14 cellular contexts compared by ENCODE assay signal in genomic region chr12:46391630-46392029, GRCh38. TPM values are rescaled to one million over a fixed set of nuclear protein-coding genes. Genes with fewer than 3 reads are reported as not detected.
A peak's percentile ranks its signal among the peaks of the same experiment; 100 is the strongest.
DNase-seq lines count a peak whose midpoint lies in the region; ATAC-seq, FAIRE-seq and TF ChIP-seq lines count a peak whose summit lies in the region.
"Had no signal": no experiment of that assay in that cellular context is flagged by ENCODE, and none has a peak within 500 bp of the region (broad histone marks: within the 10 kb centered on the region; RNA-seq: fewer than 3 reads in every experiment).

No MANE protein-coding gene starts in this region.

- TF ChIP-seq POLR2A in H1 (IDR thresholded peaks at IDR 0.05; ENCODE audit: control extremely low read depth in 1 of 2, low read depth in 2 of 2, low read length in 2 of 2) = no peak

- no peak overlapping the region for H3K4ac ChIP-seq in H1 (replicated peaks; ENCODE audit: insufficient read length, low read depth, low read length)

- POLR2A ChIA-PET in H1 (lab: Charles Lee; ENCODE audit: partially characterized antibody) = interaction anchor here (1.0 to 4.6 kb wide), 5 partner anchors 16 to 34 kb away, joined by 5 to 37 read pairs (median 11); partner anchors contain the start of gene SLC38A2

- H3K9me3 ChIP-seq in OCI-LY3 (ENCODE audit: insufficient read depth, low read length) = no peaks in the 10 kb centered on the region
- no peaks in the 10 kb centered on the region for H3K9me3 ChIP-seq in H1 (ENCODE audit: insufficient read depth in 2 of 2, low read depth in 1 of 2, low read length in 1 of 2)

- no peak overlapping the region for H3K56ac ChIP-seq in H1 (replicated peaks; ENCODE audit: insufficient read length, low read depth, low read length)

- H2BK20ac ChIP-seq in H1 (ENCODE audit: low read length) = no peak overlapping the region

- H3K4me1 Mint-ChIP-seq in osteocyte (ENCODE audit: unreplicated experiment) = peaks cover 84% of the 10 kb centered on the region
- peaks cover 55% of the 10 kb centered on the region for H3K4me1 Mint-ChIP-seq in stimulated activated naive CD8-positive, alpha-beta T cell treated with anti-CD3 and anti-CD28 coated beads, Interleukin-15, amount 100 ng/mL, for 72 hours

- TF ChIP-seq EP300 in H1 (IDR thresholded peaks at IDR 0.05; ENCODE audit: borderline replicate concordance in 1 of 2, low read depth in 2 of 2, low read length in 2 of 2) = no peak

- TF ChIP-seq CTCF in OCI-LY3 (IDR thresholded peaks at IDR 0.05; ENCODE audit: low read depth, low read length) = no peak
- TF ChIP-seq CTCF in H1 (IDR thresholded peaks at IDR 0.05; ENCODE audit: control extremely low read depth in 1 of 3, insufficient read depth in 1 of 3, low read depth in 1 of 3, low read length in 3 of 3) = no peak
- no peak for TF ChIP-seq CTCF in osteocyte (IDR thresholded peaks at IDR 0.05)

- no peak for DNase-seq in H1 (ENCODE audit: low read depth in 1 of 2, low spot score in 2 of 2)
- no peak for DNase-seq in osteocyte (ENCODE audit: extremely low spot score, unreplicated experiment)
- no peak for DNase-seq in activated CD8-positive, alpha-beta memory T cell treated with anti-CD3 and anti-CD28 coated beads, Interleukin-2, amount 50 U/mL, for 48 hours
- no peak for DNase-seq in posterior vena cava (ENCODE audit: low spot score)
- DNase-seq in stimulated activated naive CD8-positive, alpha-beta T cell treated with anti-CD3 and anti-CD28 coated beads, Interleukin-15, amount 100 ng/mL, for 72 hours = no peak
- DNase-seq: activated CD8-positive, alpha-beta memory T cell treated with anti-CD3 and anti-CD28 coated beads, Interleukin-2, amount 50 U/mL, for 4 hours; central memory CD4-positive, alpha-beta T cell; H9; substantia nigra; SW 1271 had no signal

- H3K4me3 Mint-ChIP-seq in osteocyte (ENCODE audit: unreplicated experiment) = no peak overlapping the region
- no peak overlapping the region for H3K4me3 Mint-ChIP-seq in stimulated activated naive CD8-positive, alpha-beta T cell treated with anti-CD3 and anti-CD28 coated beads, Interleukin-15, amount 100 ng/mL, for 72 hours
- H3K4me3 Mint-ChIP-seq: activated naive CD4-positive, alpha-beta T cell treated with anti-CD3 and anti-CD28 coated beads, Interleukin-2, amount 50 U/mL, for 24 hours had no signal

- H3K79me2 ChIP-seq in ACC112 (ENCODE audit: control insufficient read depth, insufficient read depth, low read length, unreplicated experiment) (peaks cover 11% of the 10 kb centered on the region), OCI-LY3 (ENCODE audit: low read length) (no peaks in the 10 kb centered on the region; the same call in 1 of the 2 replicates), H1 (ENCODE audit: control insufficient read depth in 1 of 2, insufficient read depth in 2 of 2, low read length in 2 of 2) (peaks cover 0 to 8% of the 10 kb centered on the region in 2 experiments; a peak in 1 of 4 replicates)

- CTCF ChIA-PET in H1 (lab: Charles Lee; ENCODE audit: partially characterized antibody) = interaction anchor here (1.3 kb wide), 1 partner anchor 9 kb away, joined by 4 read pairs; no protein-coding TSS in a partner anchor

- no peak for FAIRE-seq in H1 (lab: Jason Lieb, UNC)

- no peaks in the 10 kb centered on the region for H3K23me2 ChIP-seq in H1 (ENCODE audit: low read depth, low read length)

- H3K4me3 ChIP-seq in ACC112 (ENCODE audit: low read depth, low read length) = peak overlapping the region; percentile 38; the same call in 1 of the 2 replicates
- peak overlapping the region; percentile 42 for H3K4me3 ChIP-seq in OCI-LY3 (ENCODE audit: low read length)
- no peak overlapping the region for H3K4me3 ChIP-seq in H1 (ENCODE audit: extremely low read depth in 1 of 4, insufficient read depth in 2 of 4, low read depth in 3 of 4, low read length in 4 of 4)

- no peaks in the 10 kb centered on the region for H3K79me1 ChIP-seq in H1 (ENCODE audit: low read depth, low read length)

- H2BK15ac ChIP-seq in H1 (ENCODE audit: low read length) = no peak overlapping the region

- H3K27me3 ChIP-seq in ACC112 (ENCODE audit: insufficient read depth, low read length) (no peaks in the 10 kb centered on the region), OCI-LY3 (ENCODE audit: low read depth, low read length) (no peaks in the 10 kb centered on the region), H1 (replicated peaks in 1 of 4; ENCODE audit: control insufficient read depth in 3 of 4, extremely low read depth in 1 of 4, insufficient read depth in 3 of 4, low read length in 3 of 4) (no peaks in the 10 kb centered on the region)

- H3K23ac ChIP-seq in H1 (ENCODE audit: insufficient read length) = no peak overlapping the region

- H2AFZ ChIP-seq in ACC112 (ENCODE audit: low read length, unreplicated experiment) (no peak overlapping the region), OCI-LY3 (ENCODE audit: low read depth, low read length) (no peak overlapping the region), H1 (ENCODE audit: low read length) (no peak overlapping the region)

- H3K4me2 ChIP-seq in OCI-LY3 (ENCODE audit: low read length) (peak overlapping the region; percentile 91), H1 (ENCODE audit: insufficient read depth in 1 of 2, low read depth in 2 of 2, low read length in 2 of 2) (no peak overlapping the region; a peak in 1 of 4 replicates)

- no peaks in the 10 kb centered on the region for H3K27me3 Mint-ChIP-seq in osteocyte (ENCODE audit: unreplicated experiment)
- no peaks in the 10 kb centered on the region for H3K27me3 Mint-ChIP-seq in stimulated activated naive CD8-positive, alpha-beta T cell treated with anti-CD3 and anti-CD28 coated beads, Interleukin-15, amount 100 ng/mL, for 72 hours
- H3K27me3 Mint-ChIP-seq: activated naive CD4-positive, alpha-beta T cell treated with anti-CD3 and anti-CD28 coated beads, Interleukin-2, amount 50 U/mL, for 24 hours had no signal

- H3K4me1 ChIP-seq in ACC112 (ENCODE audit: control insufficient read depth, insufficient read depth, low read length, unreplicated experiment) = peaks cover 63% of the 10 kb centered on the region
- peaks cover 65% of the 10 kb centered on the region for H3K4me1 ChIP-seq in OCI-LY3 (ENCODE audit: low read length)
- peaks cover 6 to 30% (median 19%) of the 10 kb centered on the region in 4 experiments for H3K4me1 ChIP-seq in H1 (replicated peaks in 1 of 4; ENCODE audit: control insufficient read depth in 3 of 4, insufficient read depth in 4 of 4, low read length in 3 of 4)

- peak overlapping the region; percentile 29 for H2BK120ac ChIP-seq in H1 (replicated peaks; ENCODE audit: low read depth, low read length)

- TF ChIP-seq RAD21 in H1 (IDR thresholded peaks at IDR 0.05 in 1 of 2, conservative IDR thresholded peaks at IDR 0.05 in 1 of 2; ENCODE audit: low read depth in 2 of 2, low read length in 2 of 2) = no peak

- H3K9ac ChIP-seq in OCI-LY3 (ENCODE audit: low read length) (peak overlapping the region; percentile 61), H1 (replicated peaks in 1 of 4; ENCODE audit: extremely low read depth in 1 of 4, low read depth in 3 of 4, low read length in 3 of 4) (no peak overlapping the region)

- intact Hi-C loops in posterior vena cava (cut with DNase I) = no loop called here

- no peak overlapping the region for H4K91ac ChIP-seq in H1 (replicated peaks; ENCODE audit: insufficient read length, low read length)

- H3K14ac ChIP-seq in H1 (ENCODE audit: insufficient read length) = no peak overlapping the region

- 0 out of 2 replicates have a peak, but pooled peaks cover 4% of the 10 kb centered on the region for H3K36me3 ChIP-seq in ACC112 (ENCODE audit: insufficient read depth, low read length)
- H3K36me3 ChIP-seq in OCI-LY3 (replicated peaks; ENCODE audit: low read depth, low read length) = peaks cover 12% of the 10 kb centered on the region
- H3K36me3 ChIP-seq in H1 (ENCODE audit: control insufficient read depth in 2 of 4, insufficient read depth in 4 of 4, low read length in 3 of 4) = peaks cover 0 to 27% (median 8%) of the 10 kb centered on the region in 4 experiments; a peak in 5 of 8 replicates

- no peak overlapping the region for H4K8ac ChIP-seq in H1 (ENCODE audit: extremely low read depth, insufficient read depth, low read length)

- H4K5ac ChIP-seq in H1 (ENCODE audit: insufficient read length, low read depth, low read length) = no peak overlapping the region

- H2BK5ac ChIP-seq in H1 (ENCODE audit: low read depth, low read length) = no peak overlapping the region

- H4K20me1 ChIP-seq in OCI-LY3 (ENCODE audit: insufficient read depth, low read length) (no peaks in the 10 kb centered on the region), H1 (replicated peaks in 1 of 2; ENCODE audit: control insufficient read depth in 1 of 2, insufficient read depth in 2 of 2, low read length in 2 of 2) (no peaks in the 10 kb centered on the region)

- H3K27ac Mint-ChIP-seq in osteocyte (ENCODE audit: unreplicated experiment) = peak overlapping the region; percentile 95
- no peak overlapping the region for H3K27ac Mint-ChIP-seq in stimulated activated naive CD8-positive, alpha-beta T cell treated with anti-CD3 and anti-CD28 coated beads, Interleukin-15, amount 100 ng/mL, for 72 hours

- no peak overlapping the region for H2AK5ac ChIP-seq in H1 (ENCODE audit: low read depth, low read length)

- H3K36me3 Mint-ChIP-seq in osteocyte (ENCODE audit: unreplicated experiment) = peaks cover 5% of the 10 kb centered on the region

- H3K27ac ChIP-seq in ACC112 (ENCODE audit: low read depth, low read length) = peak overlapping the region; percentile 98
- peak overlapping the region; percentile 93 for H3K27ac ChIP-seq in OCI-LY3 (ENCODE audit: low read length)
- H3K27ac ChIP-seq in H1 (ENCODE audit: low read depth, low read length) = no peak overlapping the region

- H3K18ac ChIP-seq in H1 (ENCODE audit: extremely low read depth, low read length) = no peak overlapping the region

- no peak for ATAC-seq in HG02981 (IDR thresholded peaks at IDR 0.05; ENCODE audit: unreplicated experiment)
- ATAC-seq in stimulated activated naive CD8-positive, alpha-beta T cell treated with anti-CD3 and anti-CD28 coated beads, Interleukin-15, amount 100 ng/mL, for 72 hours = no peak

- no peaks in the 10 kb centered on the region for H3K9me3 Mint-ChIP-seq in osteocyte (ENCODE audit: unreplicated experiment)
- H3K9me3 Mint-ChIP-seq in stimulated activated naive CD8-positive, alpha-beta T cell treated with anti-CD3 and anti-CD28 coated beads, Interleukin-15, amount 100 ng/mL, for 72 hours = no peaks in the 10 kb centered on the region
- H3K9me3 Mint-ChIP-seq: activated naive CD4-positive, alpha-beta T cell treated with anti-CD3 and anti-CD28 coated beads, Interleukin-2, amount 50 U/mL, for 24 hours had no signal

- 77% methylated on average over 1 of the region's 1 CpG; no CpG with 5 or more reads in 1 of the 2 experiments for WGBS in H1 (ENCODE audit: extremely low coverage in 1 of 2, insufficient coverage in 1 of 2, insufficient read length in 1 of 2, insufficient replicate concordance in 2 of 2, low coverage in 1 of 2, low lambda C conversion rate in 2 of 2, missing lambda C conversion rate in 1 of 2), 2 experiments

- H2BK12ac ChIP-seq in H1 (ENCODE audit: low read depth, low read length) = no peak overlapping the region

RNA-seq across cellular contexts. Expression of gene SLC38A2, which starts 19.1 kb away (rescaled TPM):
- 620 and 684 TPM in 2 replicates for total RNA-seq in H1 (2021; fragmentation: NEBNext Ultra II Directional; extraction: Animal tissue kit (Norgen Biotek cat#: 25700))
- polyA plus RNA-seq in H1 (2011; rRNA removed) = 163 and 245 TPM in 2 replicates
- 172 TPM for polyA plus RNA-seq in H1 (2011; cell fraction: cytosol; rRNA removed)
- 187 TPM for polyA plus RNA-seq in H1 (2011; cell fraction: nucleus; rRNA removed)
- polyA plus RNA-seq in H1 (2012, experiment 1 of 2) = 133 to 299 TPM (median 236 TPM) in 4 replicates
- 17.4 TPM for polyA plus RNA-seq in H1 (2012, experiment 2 of 2)
- polyA plus RNA-seq in H1 (2013, experiment 1 of 2) = 830 TPM
- 877 TPM for polyA plus RNA-seq in H1 (2013, experiment 2 of 2)
- 313 and 345 TPM in 2 replicates for polyA minus RNA-seq in H1 (2011; rRNA and poly(A)+ RNA removed)
- polyA minus RNA-seq in H1 (2011; cell fraction: cytosol; rRNA and poly(A)+ RNA removed) = 195 TPM
- 474 TPM for polyA minus RNA-seq in H1 (2011; cell fraction: nucleus; rRNA and poly(A)+ RNA removed)
- total RNA-seq in osteocyte (754 and 795 TPM in 2 replicates), posterior vena cava (100 to 1,000 TPM; 255 to 324 TPM)

Comparison
In these comparisons a context has a peak if more than half of its experiments do, and no peak if none do; other contexts are left out.
1. H3K4me3 ChIP-seq: peak in ACC112 (single experiment) and OCI-LY3 (single experiment); none in H1 (0 of 4).